Comparison of ENCODE assay signal across 8 cellular contexts in the genomic region with DNA sequence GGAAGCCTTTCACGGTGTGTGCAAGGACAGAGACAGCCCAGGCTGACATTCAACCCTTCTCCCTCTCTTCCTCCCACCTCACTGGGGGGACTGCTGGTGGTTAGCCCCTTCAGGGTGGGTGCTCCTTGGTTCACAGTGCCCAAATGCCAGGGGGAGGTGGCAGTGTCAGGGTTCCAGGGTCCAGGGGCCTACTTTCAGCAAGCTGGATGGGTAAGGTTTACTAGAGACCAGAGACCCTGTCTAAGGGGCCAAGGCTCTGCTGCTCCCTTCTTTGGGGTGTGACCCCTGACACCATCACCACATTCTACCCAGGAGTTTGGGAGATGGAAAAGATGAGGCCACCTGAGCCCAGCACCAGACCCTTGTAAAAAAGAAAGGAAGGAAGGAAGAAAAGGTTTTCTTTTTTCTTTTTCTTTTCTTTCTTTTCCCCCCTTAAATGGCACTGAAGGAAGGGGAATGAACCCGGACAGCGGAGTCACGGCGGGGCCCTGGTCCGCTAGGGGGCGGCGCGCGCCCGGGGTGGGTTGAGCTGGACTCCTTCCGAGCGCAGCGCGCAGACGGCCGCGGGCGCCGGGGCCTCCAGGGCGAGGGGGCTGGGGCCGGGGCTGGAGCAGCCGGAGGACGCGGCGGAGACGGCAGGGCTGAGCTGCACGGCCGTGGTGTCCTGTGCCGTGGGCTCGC.
DNase-seq lines count a peak whose midpoint lies in the region; ATAC-seq lines count a peak whose summit lies in the region.

No MANE protein-coding gene starts in this region.

- ATAC-seq in GM18873 (IDR thresholded peaks at IDR 0.05; ENCODE audit: low FRiP score, unreplicated experiment), result no peak

- peak; percentile 41 for DNase-seq in NCI-H2107 (lab: John Stamatoyannopoulos, UW)
- no peak for DNase-seq in NCI-H2107 treated with DMSO at 0.1 percent for 48 hours (lab: John Stamatoyannopoulos, UW; ENCODE audit: unreplicated experiment)
- peak; percentile 46 to 68 for DNase-seq in NCI-H1930 (lab: John Stamatoyannopoulos, UW)
- DNase-seq in activated CD8-positive, alpha-beta memory T cell treated with anti-CD3 and anti-CD28 coated beads for 24 hours, result peak; percentile 89
- DNase-seq in effector CD8-positive, alpha-beta T cell (lab: John Stamatoyannopoulos, UW), result peak; percentile 32
- DNase-seq in midbrain (lab: John Stamatoyannopoulos, UW), result peak; percentile 68
- DNase-seq in stimulated activated CD8-positive, alpha-beta memory T cell treated with anti-CD3 and anti-CD28 coated beads, Interleukin-2, amount 100 ng/mL, for 48 hours (ENCODE audit: low read depth in 2 of 2), result peak; percentile 55 to 61
